In the genomic region with DNA sequence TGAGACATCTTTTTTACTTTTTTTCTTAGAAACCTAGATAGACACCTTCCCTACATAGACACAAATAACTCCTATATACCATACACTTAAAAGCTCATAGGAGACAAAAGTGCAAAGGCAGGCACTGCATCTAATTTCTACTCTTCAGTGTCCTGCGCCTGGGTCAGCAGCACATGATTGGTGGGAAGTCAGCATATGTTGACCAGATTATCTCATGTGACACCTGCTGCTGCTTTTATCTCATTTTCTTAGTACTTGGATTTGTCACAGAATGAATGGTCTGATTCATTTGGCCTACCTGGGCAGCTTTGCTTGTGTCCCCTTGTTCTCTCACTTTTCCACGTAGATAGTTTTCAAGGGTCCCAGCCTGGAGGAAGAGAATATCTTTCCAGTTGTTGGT, we compare ENCODE assay signal across 23 cellular contexts. TPM values are rescaled to one million over a fixed set of nuclear protein-coding genes. Genes with fewer than 3 reads are reported as not detected.
"Had no signal": no experiment of that assay in that cellular context is flagged by ENCODE, and none has a peak within 500 bp of the region (broad histone marks: within the 10 kb centered on the region; RNA-seq: fewer than 3 reads in every experiment).

No MANE protein-coding gene starts in this region.

- H3K27me3 ChIP-seq: neutrophil, sigmoid colon, spleen, tibial nerve, upper lobe of right lung, vagina had no signal

- H3K4me3 ChIP-seq: lung, mucosa of descending colon, psoas muscle, sigmoid colon, spleen, thoracic aorta, tibial nerve, upper lobe of right lung, vagina had no signal

- H3K4me3 Mint-ChIP-seq: effector memory CD8-positive, alpha-beta T cell; memory B cell; mesothelial cell of epicardium; naive B cell; natural killer cell treated with Interleukin-12 subunit alpha and Interleukin-12 subunit beta and Interleukin-15 and Interleukin-18, amount 100 ng/mL, for 72 hours; neural crest cell; stimulated activated memory B cell treated with anti-CD40 and anti-IgM and Interleukin-4, amounts not matched to agents 10 μg/mL and 1 μg/mL and 100 μg/mL, for 72 hours; stimulated activated naive CD8-positive, alpha-beta T cell treated with anti-CD3 and anti-CD28 coated beads, Interleukin-15, Interleukin-2, amounts not matched to agents 100 ng/mL and 50 ng/mL, for 24 hours had no signal

- H3K4me1 Mint-ChIP-seq: memory B cell; mesothelial cell of epicardium; naive B cell; neural crest cell; stimulated activated memory B cell treated with anti-CD40 and anti-IgM and Interleukin-4, amounts not matched to agents 10 μg/mL and 1 μg/mL and 100 μg/mL, for 72 hours had no signal

- DNase-seq: cortex of kidney; effector memory CD8-positive, alpha-beta T cell; mucosa of descending colon; naive B cell; psoas muscle; right cardiac atrium; sigmoid colon; spleen; stimulated activated CD4-positive, alpha-beta T cell treated with anti-CD3 and anti-CD28 coated beads, Interleukin-4, amount 100 ng/mL, for 4 hours; upper lobe of right lung had no signal

- H3K36me3 ChIP-seq: neutrophil, sigmoid colon, spleen, thoracic aorta, tibial nerve, upper lobe of right lung, vagina had no signal

- H3K36me3 Mint-ChIP-seq: memory B cell; mesothelial cell of epicardium; naive B cell; natural killer cell treated with Interleukin-12 subunit alpha and Interleukin-12 subunit beta and Interleukin-15 and Interleukin-18, amount 100 ng/mL, for 72 hours; stimulated activated memory B cell treated with anti-CD40 and anti-IgM and Interleukin-4, amounts not matched to agents 10 μg/mL and 1 μg/mL and 100 μg/mL, for 72 hours had no signal

- H3K27ac Mint-ChIP-seq: effector memory CD8-positive, alpha-beta T cell; memory B cell; mesothelial cell of epicardium; naive B cell; natural killer cell treated with Interleukin-12 subunit alpha and Interleukin-12 subunit beta and Interleukin-15 and Interleukin-18, amount 100 ng/mL, for 72 hours; stimulated activated memory B cell treated with anti-CD40 and anti-IgM and Interleukin-4, amounts not matched to agents 10 μg/mL and 1 μg/mL and 100 μg/mL, for 72 hours; stimulated activated naive CD8-positive, alpha-beta T cell treated with anti-CD3 and anti-CD28 coated beads, Interleukin-15, Interleukin-2, amounts not matched to agents 100 ng/mL and 50 ng/mL, for 24 hours had no signal

- H3K9me3 Mint-ChIP-seq: mesothelial cell of epicardium; neural crest cell; stimulated activated naive CD8-positive, alpha-beta T cell treated with anti-CD3 and anti-CD28 coated beads, Interleukin-15, Interleukin-2, amounts not matched to agents 100 ng/mL and 50 ng/mL, for 24 hours had no signal

- H3K9me3 ChIP-seq: mucosa of descending colon, neutrophil, psoas muscle, sigmoid colon, thoracic aorta, tibial nerve, upper lobe of right lung, vagina had no signal

- H3K27ac ChIP-seq: neutrophil, parathyroid adenoma, psoas muscle, sigmoid colon, spleen, thoracic aorta, tibial nerve, upper lobe of right lung, vagina had no signal

- H3K4me1 ChIP-seq: parathyroid adenoma, psoas muscle, sigmoid colon, spleen, tibial nerve, upper lobe of right lung, vagina had no signal

- ATAC-seq: effector memory CD8-positive, alpha-beta T cell; left lobe of liver; mucosa of descending colon; natural killer cell treated with Interleukin-12 subunit alpha and Interleukin-12 subunit beta and Interleukin-15 and Interleukin-18, amount 100 ng/mL, for 72 hours; psoas muscle; right cardiac atrium; stimulated activated memory B cell treated with anti-CD40 and anti-IgM and Interleukin-4, amounts not matched to agents 10 μg/mL and 1 μg/mL and 100 μg/mL, for 72 hours; upper lobe of right lung had no signal

- H3K27me3 Mint-ChIP-seq: effector memory CD8-positive, alpha-beta T cell; natural killer cell treated with Interleukin-12 subunit alpha and Interleukin-12 subunit beta and Interleukin-15 and Interleukin-18, amount 100 ng/mL, for 72 hours had no signal

RNA-seq across cellular contexts. Expression of gene LNX1, which starts 24.9 kb away (rescaled TPM):
- total RNA-seq: natural killer cell treated with Interleukin-12 subunit alpha and Interleukin-12 subunit beta and Interleukin-15 and Interleukin-18, amount 100 ng/mL, for 72 hours; neural crest cell had no signal
